17 cellular contexts compared by ENCODE assay signal in the genomic region with DNA sequence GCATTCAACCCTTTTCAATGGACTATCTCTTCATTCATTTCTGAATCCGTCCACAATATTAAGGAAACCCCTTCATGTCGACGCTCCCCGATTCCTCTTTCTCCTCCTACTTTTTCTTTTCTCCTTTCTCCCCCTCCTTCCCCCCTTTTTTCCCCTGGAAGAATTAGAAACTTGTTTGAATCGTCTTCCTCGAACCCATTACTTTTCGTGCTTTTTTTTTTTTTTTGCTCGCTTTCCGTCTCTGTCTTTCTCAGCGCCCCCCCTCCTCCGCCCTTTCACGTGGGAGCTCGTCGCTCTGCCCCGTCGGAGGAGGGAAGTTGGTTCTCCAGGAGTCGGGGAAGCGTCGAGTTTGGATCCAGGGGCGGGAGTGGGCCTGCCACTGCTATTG. TPM values are rescaled to one million over a fixed set of nuclear protein-coding genes. Genes with fewer than 3 reads are reported as not detected.
DNase-seq lines count a peak whose midpoint lies in the region; ATAC-seq and TF ChIP-seq lines count a peak whose summit lies in the region.
"Had no signal": no experiment of that assay in that cellular context is flagged by ENCODE, and none has a peak within 500 bp of the region (broad histone marks: within the 10 kb centered on the region; RNA-seq: fewer than 3 reads in every experiment).

No MANE protein-coding gene starts in this region.

- H3K4me3 Mint-ChIP-seq in activated naive CD8-positive, alpha-beta T cell treated with anti-CD3 and anti-CD28 coated beads, Interleukin-2, amount 10 ng/mL, durations not matched to agents 7 days and 5 days, result peak overlapping the region; percentile 22
- H3K4me3 Mint-ChIP-seq in activated naive CD8-positive, alpha-beta T cell treated with anti-CD3 and anti-CD28 coated beads for 36 hours, result no peak overlapping the region
- peak overlapping the region; percentile 16 for H3K4me3 Mint-ChIP-seq in memory B cell
- H3K4me3 Mint-ChIP-seq: natural killer cell had no signal

- H3K27me3 ChIP-seq in thyroid gland, result peaks cover 88% of the 10 kb centered on the region

- H3K36me3 ChIP-seq in thyroid gland, result no peaks in the 10 kb centered on the region
- H3K36me3 ChIP-seq: gastroesophageal sphincter, lower lobe of right lung, vagina had no signal

- peaks cover 1% of the 10 kb centered on the region for H3K36me3 Mint-ChIP-seq in activated naive CD8-positive, alpha-beta T cell treated with anti-CD3 and anti-CD28 coated beads, Interleukin-2, amount 10 ng/mL, durations not matched to agents 7 days and 5 days
- no peaks in the 10 kb centered on the region for H3K36me3 Mint-ChIP-seq in activated naive CD8-positive, alpha-beta T cell treated with anti-CD3 and anti-CD28 coated beads for 36 hours
- H3K36me3 Mint-ChIP-seq in memory B cell, result peaks cover 4% of the 10 kb centered on the region
- H3K36me3 Mint-ChIP-seq: natural killer cell had no signal

- H3K4me1 ChIP-seq in thyroid gland, result peaks cover 31 to 55% of the 10 kb centered on the region in 2 donors

- peaks cover 86% of the 10 kb centered on the region for H3K27me3 Mint-ChIP-seq in activated naive CD8-positive, alpha-beta T cell treated with anti-CD3 and anti-CD28 coated beads, Interleukin-2, amount 10 ng/mL, durations not matched to agents 7 days and 5 days
- H3K27me3 Mint-ChIP-seq in activated naive CD8-positive, alpha-beta T cell treated with anti-CD3 and anti-CD28 coated beads for 36 hours, result peaks cover 98% of the 10 kb centered on the region
- peaks cover 29% of the 10 kb centered on the region for H3K27me3 Mint-ChIP-seq in memory B cell

- intact Hi-C loops in thyroid gland (cut with DNase I), result no loop called here

- no peak for DNase-seq in activated naive CD8-positive, alpha-beta T cell treated with anti-CD3 and anti-CD28 coated beads, Interleukin-2, amount 10 ng/mL, durations not matched to agents 7 days and 5 days
- no peak for DNase-seq in activated naive CD8-positive, alpha-beta T cell treated with anti-CD3 and anti-CD28 coated beads for 36 hours
- DNase-seq in memory B cell (ENCODE audit: low spot score in 2 of 2) (no peak), thyroid gland (no peak), HCEC 1CT (no peak), NK-92 (lab: John Stamatoyannopoulos, UW; ENCODE audit: unreplicated experiment) (no peak)
- no peak for DNase-seq in stimulated activated CD4-positive, alpha-beta T cell treated with anti-CD3 and anti-CD28 coated beads, Interleukin-2, amount 100 ng/mL, for 48 hours
- DNase-seq: activated CD4-positive, CD25-positive, alpha-beta regulatory T cell treated with anti-CD3 and anti-CD28 coated beads, Interleukin-2, amount 50 U/mL, for 72 hours; lower lobe of right lung; natural killer cell; NCI-H1092 treated with DMSO at 0.1 percent for 48 hours; stimulated activated CD4-positive, alpha-beta T cell treated with anti-CD3 and anti-CD28 coated beads, Interleukin-12 subunit alpha, Interleukin-12 subunit beta, amount 100 ng/mL, for 4 hours had no signal

- no peak overlapping the region for H3K27ac Mint-ChIP-seq in activated naive CD8-positive, alpha-beta T cell treated with anti-CD3 and anti-CD28 coated beads, Interleukin-2, amount 10 ng/mL, durations not matched to agents 7 days and 5 days
- no peak overlapping the region for H3K27ac Mint-ChIP-seq in activated naive CD8-positive, alpha-beta T cell treated with anti-CD3 and anti-CD28 coated beads for 36 hours
- peak overlapping the region; percentile 56 for H3K27ac Mint-ChIP-seq in memory B cell
- H3K27ac Mint-ChIP-seq: natural killer cell had no signal

- WGBS in thyroid gland, 2 donors, result 4 to 10% methylated on average over 20 of the region's 20 CpGs

- H3K9me3 Mint-ChIP-seq in activated naive CD8-positive, alpha-beta T cell treated with anti-CD3 and anti-CD28 coated beads, Interleukin-2, amount 10 ng/mL, durations not matched to agents 7 days and 5 days, result no peaks in the 10 kb centered on the region
- H3K9me3 Mint-ChIP-seq in activated naive CD8-positive, alpha-beta T cell treated with anti-CD3 and anti-CD28 coated beads for 36 hours, result no peaks in the 10 kb centered on the region
- H3K9me3 Mint-ChIP-seq in memory B cell, result no peaks in the 10 kb centered on the region
- H3K9me3 Mint-ChIP-seq: natural killer cell had no signal

- POLR2A ChIA-PET in activated naive CD8-positive, alpha-beta T cell treated with anti-CD3 and anti-CD28 coated beads, Interleukin-2, amount 10 ng/mL, durations not matched to agents 7 days and 5 days (lab: Charles Lee), result no interaction called here

- H3K9me3 ChIP-seq in thyroid gland, result no peaks in the 10 kb centered on the region
- H3K9me3 ChIP-seq: gastroesophageal sphincter, lower lobe of right lung, vagina had no signal

- no peak for TF ChIP-seq POLR2A in thyroid gland (IDR thresholded peaks at IDR 0.05)

- H3K27ac ChIP-seq in angular gyrus (ENCODE audit: low read depth, low read length) (peak overlapping the region; percentile 30), thyroid gland (no peak overlapping the region)
- H3K27ac ChIP-seq: epithelial cell of prostate, gastroesophageal sphincter, lower lobe of right lung, vagina had no signal

- peaks cover 17% of the 10 kb centered on the region for H3K4me1 Mint-ChIP-seq in activated naive CD8-positive, alpha-beta T cell treated with anti-CD3 and anti-CD28 coated beads, Interleukin-2, amount 10 ng/mL, durations not matched to agents 7 days and 5 days
- H3K4me1 Mint-ChIP-seq in activated naive CD8-positive, alpha-beta T cell treated with anti-CD3 and anti-CD28 coated beads for 36 hours, result peaks cover 31% of the 10 kb centered on the region
- peaks cover 4% of the 10 kb centered on the region for H3K4me1 Mint-ChIP-seq in memory B cell

- no peak overlapping the region for H3K4me3 ChIP-seq in thyroid gland (replicated peaks in 1 of 3)
- H3K4me3 ChIP-seq: gastroesophageal sphincter, lower lobe of right lung, vagina had no signal

- no peak for ATAC-seq in activated naive CD8-positive, alpha-beta T cell treated with anti-CD3 and anti-CD28 coated beads, Interleukin-2, amount 10 ng/mL, durations not matched to agents 7 days and 5 days (ENCODE audit: low read depth)
- no peak for ATAC-seq in memory B cell (ENCODE audit: low read depth)
- ATAC-seq: gastroesophageal sphincter, lower lobe of right lung, natural killer cell had no signal

- no peak for TF ChIP-seq CTCF in thyroid gland (IDR thresholded peaks at IDR 0.05)

RNA-seq across cellular contexts. Expression of gene NKX2-2, which starts 2.3 kb away (rescaled TPM):
- not detected for total RNA-seq in activated naive CD8-positive, alpha-beta T cell treated with anti-CD3 and anti-CD28 coated beads, Interleukin-2, amount 10 ng/mL, durations not matched to agents 7 days and 5 days
- total RNA-seq in activated naive CD8-positive, alpha-beta T cell treated with anti-CD3 and anti-CD28 coated beads for 36 hours, result not detected
- total RNA-seq in thyroid gland, result under 1 TPM in 1 of 4 donors, not detected in 3; 0.42 TPM
- total RNA-seq: gastroesophageal sphincter; lower lobe of right lung; natural killer cell; T-helper 1 cell treated with Interleukin-12 subunit alpha and Interleukin-12 subunit beta and Interleukin-4 antibody, amounts not matched to agents 30 ng/mL and 1 ng/mL, for 36 hours; vagina had no signal
